23 cellular contexts compared by ENCODE assay signal in the genomic region with DNA sequence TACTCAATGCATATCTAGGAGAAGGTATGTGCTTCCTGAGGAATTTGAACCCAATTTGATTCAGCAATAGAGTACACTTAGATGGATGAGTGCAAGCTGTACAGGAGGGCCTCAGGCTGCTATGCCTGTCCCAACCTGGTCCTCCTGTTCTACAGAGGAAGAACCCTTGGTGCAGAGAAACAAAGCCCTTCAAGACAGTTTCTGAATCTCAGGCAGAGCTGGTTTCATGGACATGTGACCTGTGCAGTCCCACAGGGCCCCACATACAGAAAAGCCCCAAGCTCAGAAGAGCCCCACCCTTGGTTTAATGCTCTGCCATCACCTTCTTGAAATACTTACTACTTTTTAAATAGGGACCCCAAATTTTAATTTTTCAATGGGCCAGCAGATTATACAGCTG. TPM values are rescaled to one million over a fixed set of nuclear protein-coding genes. Genes with fewer than 3 reads are reported as not detected.
DNase-seq lines count a peak whose midpoint lies in the region; ATAC-seq and TF ChIP-seq lines count a peak whose summit lies in the region.
"Had no signal": no experiment of that assay in that cellular context is flagged by ENCODE, and none has a peak within 500 bp of the region (broad histone marks: within the 10 kb centered on the region; RNA-seq: fewer than 3 reads in every experiment).

No MANE protein-coding gene starts in this region.

- H3K4me1 Mint-ChIP-seq in chondrocyte (ENCODE audit: low read depth) = peaks cover 68% of the 10 kb centered on the region
- peaks cover 40% of the 10 kb centered on the region for H3K4me1 Mint-ChIP-seq in stimulated activated memory B cell treated with anti-CD40 and anti-IgM and Interleukin-4, amounts not matched to agents 10 μg/mL and 1 μg/mL and 100 μg/mL, for 72 hours
- peaks cover 3% of the 10 kb centered on the region for H3K4me1 Mint-ChIP-seq in activated naive CD4-positive, alpha-beta T cell treated with anti-CD3 and anti-CD28 coated beads for 36 hours (ENCODE audit: low read depth)
- peaks cover 22% of the 10 kb centered on the region for H3K4me1 Mint-ChIP-seq in Calu3 (ENCODE audit: low read depth, unreplicated experiment)

- DNase-seq in chondrocyte (ENCODE audit: low spot score) = no peak
- no peak for DNase-seq in iPS-NIHi11 (ENCODE audit: low spot score)
- DNase-seq in activated naive CD4-positive, alpha-beta T cell treated with anti-CD3 and anti-CD28 coated beads for 36 hours = no peak
- no peak for DNase-seq in Calu3
- DNase-seq: activated CD4-positive, alpha-beta T cell treated with anti-CD3 and anti-CD28 coated beads for 36 hours; activated effector memory CD4-positive, alpha-beta T cell treated with anti-CD3 and anti-CD28 coated beads, Interleukin-2, amount 50 U/mL, for 16 hours; CD8-positive, alpha-beta T cell; DMS53; GF-D8; head of caudate nucleus; left cardiac atrium; mesendoderm; naive thymus-derived CD8-positive, alpha-beta T cell; NCI-H187 treated with DMSO at 0.1 percent for 48 hours; NCI-H526 treated with DMSO at 0.1 percent for 48 hours; ovary; retina; stimulated activated CD4-positive, alpha-beta T cell treated with anti-CD3 and anti-CD28 coated beads, Interleukin-4, amount 100 ng/mL, for 1 hour; stimulated activated naive CD4-positive, alpha-beta T cell treated with Interleukin-2 at 50 U/mL for 16 hours had no signal

- H3K36me3 Mint-ChIP-seq in chondrocyte (ENCODE audit: low read depth) (peaks cover 19% of the 10 kb centered on the region), Calu3 (ENCODE audit: insufficient read depth, unreplicated experiment) (no peaks in the 10 kb centered on the region)
- H3K36me3 Mint-ChIP-seq in stimulated activated memory B cell treated with anti-CD40 and anti-IgM and Interleukin-4, amounts not matched to agents 10 μg/mL and 1 μg/mL and 100 μg/mL, for 72 hours = peaks cover 13% of the 10 kb centered on the region
- H3K36me3 Mint-ChIP-seq in activated naive CD4-positive, alpha-beta T cell treated with anti-CD3 and anti-CD28 coated beads for 36 hours (ENCODE audit: low read depth) = peaks cover 6% of the 10 kb centered on the region

- H3K9me3 Mint-ChIP-seq in chondrocyte (ENCODE audit: low read depth) = no peaks in the 10 kb centered on the region
- no peaks in the 10 kb centered on the region for H3K9me3 Mint-ChIP-seq in stimulated activated memory B cell treated with anti-CD40 and anti-IgM and Interleukin-4, amounts not matched to agents 10 μg/mL and 1 μg/mL and 100 μg/mL, for 72 hours
- H3K9me3 Mint-ChIP-seq in activated naive CD4-positive, alpha-beta T cell treated with anti-CD3 and anti-CD28 coated beads for 36 hours = no peaks in the 10 kb centered on the region
- H3K9me3 Mint-ChIP-seq in Calu3 (ENCODE audit: low read depth, unreplicated experiment) = no peaks in the 10 kb centered on the region
- H3K9me3 Mint-ChIP-seq: CD8-positive, alpha-beta T cell; naive thymus-derived CD8-positive, alpha-beta T cell had no signal

- H3K27me3 Mint-ChIP-seq in chondrocyte (ENCODE audit: low read depth) (no peaks in the 10 kb centered on the region), Calu3 (ENCODE audit: unreplicated experiment) (no peaks in the 10 kb centered on the region)
- peaks cover 17% of the 10 kb centered on the region for H3K27me3 Mint-ChIP-seq in stimulated activated memory B cell treated with anti-CD40 and anti-IgM and Interleukin-4, amounts not matched to agents 10 μg/mL and 1 μg/mL and 100 μg/mL, for 72 hours
- H3K27me3 Mint-ChIP-seq in activated naive CD4-positive, alpha-beta T cell treated with anti-CD3 and anti-CD28 coated beads for 36 hours (ENCODE audit: low read depth) = no peaks in the 10 kb centered on the region
- H3K27me3 Mint-ChIP-seq: activated CD4-positive, alpha-beta T cell treated with anti-CD3 and anti-CD28 coated beads for 36 hours; naive thymus-derived CD8-positive, alpha-beta T cell had no signal

- TF ChIP-seq CTCF in chondrocyte (IDR thresholded peaks at IDR 0.05) (no peak), Calu3 (IDR thresholded peaks at IDR 0.05; ENCODE audit: unreplicated experiment) (no peak)

- BruUV-seq in Calu3 (replicated peaks; lab: Mats Ljungman, UMichigan) = no TSS peak

- CTCF ChIA-PET in activated naive CD4-positive, alpha-beta T cell treated with anti-CD3 and anti-CD28 coated beads for 36 hours (lab: Charles Lee) = interaction anchor here (0.7 kb wide), 1 partner anchor 57 kb away, joined by 4 read pairs; no protein-coding TSS in a partner anchor
- CTCF ChIA-PET in Calu3 (lab: Charles Lee) = interaction anchor here (0.6 kb wide), 2 partner anchors 38 to 87 kb away, joined by 3 read pairs; no protein-coding TSS in a partner anchor

- ATAC-seq in GM18511 (IDR thresholded peaks at IDR 0.05; ENCODE audit: unreplicated experiment) = peak; percentile 47
- peak; percentile 39 for ATAC-seq in HG02759 (IDR thresholded peaks at IDR 0.05; ENCODE audit: unreplicated experiment)
- ATAC-seq in stimulated activated memory B cell treated with anti-CD40 and anti-IgM and Interleukin-4, amounts not matched to agents 10 μg/mL and 1 μg/mL and 100 μg/mL, for 72 hours = peak; percentile 58
- ATAC-seq: activated CD4-positive, alpha-beta T cell treated with anti-CD3 and anti-CD28 coated beads for 36 hours; CD8-positive, alpha-beta T cell; HCT116; left cardiac atrium; naive thymus-derived CD8-positive, alpha-beta T cell had no signal

- intact Hi-C loops in activated naive CD4-positive, alpha-beta T cell treated with anti-CD3 and anti-CD28 coated beads for 36 hours (cut with micrococcal nuclease) = no loop called here
- intact Hi-C loops in Calu3 (cut with micrococcal nuclease; ENCODE audit: unreplicated experiment) = no loop called here

- H3K4me3 Mint-ChIP-seq in chondrocyte (ENCODE audit: unreplicated experiment) (no peak overlapping the region), Calu3 (ENCODE audit: low read depth, unreplicated experiment) (no peak overlapping the region)
- H3K4me3 Mint-ChIP-seq in stimulated activated memory B cell treated with anti-CD40 and anti-IgM and Interleukin-4, amounts not matched to agents 10 μg/mL and 1 μg/mL and 100 μg/mL, for 72 hours = no peak overlapping the region
- no peak overlapping the region for H3K4me3 Mint-ChIP-seq in activated naive CD4-positive, alpha-beta T cell treated with anti-CD3 and anti-CD28 coated beads for 36 hours
- H3K4me3 Mint-ChIP-seq: activated CD4-positive, alpha-beta T cell treated with anti-CD3 and anti-CD28 coated beads for 36 hours; CD8-positive, alpha-beta T cell; naive thymus-derived CD8-positive, alpha-beta T cell had no signal

- peak overlapping the region; percentile 54 for H3K27ac Mint-ChIP-seq in chondrocyte (ENCODE audit: unreplicated experiment)
- H3K27ac Mint-ChIP-seq in stimulated activated memory B cell treated with anti-CD40 and anti-IgM and Interleukin-4, amounts not matched to agents 10 μg/mL and 1 μg/mL and 100 μg/mL, for 72 hours = peak overlapping the region; percentile 1
- no peak overlapping the region for H3K27ac Mint-ChIP-seq in activated naive CD4-positive, alpha-beta T cell treated with anti-CD3 and anti-CD28 coated beads for 36 hours
- no peak overlapping the region for H3K27ac Mint-ChIP-seq in Calu3 (ENCODE audit: unreplicated experiment)
- H3K27ac Mint-ChIP-seq: activated CD4-positive, alpha-beta T cell treated with anti-CD3 and anti-CD28 coated beads for 36 hours; CD8-positive, alpha-beta T cell had no signal

RNA-seq across cellular contexts. Expression of gene FOXP1, which starts 15.3 kb away (rescaled TPM):
- total RNA-seq in chondrocyte = 206 to 249 TPM (median 220 TPM) in 3 replicates
- 10 to 100 TPM; 95.2 to 97.4 TPM for total RNA-seq in activated naive CD4-positive, alpha-beta T cell treated with anti-CD3 and anti-CD28 coated beads for 36 hours
- 81.6 and 82.8 TPM in 2 replicates for total RNA-seq in Calu3 (2022)

Comparison
In these comparisons a context has a peak if more than half of its experiments do, and no peak if none do; other contexts are left out.
1. H3K27ac Mint-ChIP-seq: peak in chondrocyte (single experiment) and stimulated activated memory B cell treated with anti-CD40 and anti-IgM and Interleukin-4, amounts not matched to agents 10 μg/mL and 1 μg/mL and 100 μg/mL, for 72 hours (single experiment); none in activated naive CD4-positive, alpha-beta T cell treated with anti-CD3 and anti-CD28 coated beads for 36 hours (single experiment) and Calu3 (single experiment).
2. Peak in every context shown above with its lines, with median percentiles within 50 percentile points of each other: ATAC-seq.